13 cellular contexts compared by ENCODE assay signal in the genomic region with DNA sequence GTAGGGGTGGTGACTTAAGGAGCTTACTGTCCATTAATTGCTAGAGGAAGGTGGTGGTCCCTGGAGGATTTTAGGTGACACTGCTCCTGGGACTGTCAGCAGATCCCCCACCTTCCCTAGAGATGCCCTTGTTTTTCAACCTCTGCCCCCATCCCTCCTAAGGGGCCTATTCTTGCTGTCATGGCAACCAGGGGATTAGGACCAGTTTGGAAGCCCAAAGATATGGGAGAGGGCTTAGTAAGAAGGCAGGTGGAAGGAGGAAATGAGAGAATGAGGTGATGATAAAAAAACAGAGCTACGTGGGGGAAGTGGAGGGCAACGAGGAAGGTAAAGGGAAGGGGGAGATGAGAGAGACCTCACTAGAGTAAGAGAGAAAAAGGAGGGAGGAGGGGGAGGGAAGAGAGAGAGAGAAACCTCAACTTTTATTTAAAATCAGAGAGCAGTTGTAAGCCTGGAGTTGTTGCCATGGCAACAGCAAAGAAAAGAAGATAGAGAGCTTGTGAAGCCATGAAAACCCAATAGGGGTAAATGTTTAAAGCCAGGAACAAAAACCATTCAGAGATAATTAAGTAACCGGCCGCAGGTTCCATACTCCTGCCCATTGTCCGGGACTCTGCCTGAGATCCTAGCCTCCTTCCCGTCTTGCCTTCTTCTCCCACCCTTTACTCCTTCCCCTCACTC. TPM values are rescaled to one million over a fixed set of nuclear protein-coding genes. Genes with fewer than 3 reads are reported as not detected.
DNase-seq lines count a peak whose midpoint lies in the region; ATAC-seq and TF ChIP-seq lines count a peak whose summit lies in the region.
"Had no signal": no experiment of that assay in that cellular context is flagged by ENCODE, and none has a peak within 500 bp of the region (broad histone marks: within the 10 kb centered on the region; RNA-seq: fewer than 3 reads in every experiment).

No MANE protein-coding gene starts in this region.

- H3K4me1 ChIP-seq in mesodermal cell (ENCODE audit: control insufficient read depth, insufficient read depth, low read length, poor library complexity, severe bottlenecking) = peaks cover 89% of the 10 kb centered on the region
- H3K4me1 ChIP-seq in upper lobe of left lung = peaks cover 39 to 54% (median 49%) of the 10 kb centered on the region in 4 donors
- H3K4me1 ChIP-seq in thyroid gland = peaks cover 33 to 49% of the 10 kb centered on the region in 2 donors

- H3K27me3 ChIP-seq in upper lobe of left lung (no peaks in the 10 kb centered on the region), thyroid gland (no peaks in the 10 kb centered on the region)

- peak overlapping the region; percentile 23 for H3K27ac ChIP-seq in mesodermal cell (ENCODE audit: low read depth, low read length, severe bottlenecking)
- peak overlapping the region in 3 of 4 donors; percentile 28 to 90 (median 86) for H3K27ac ChIP-seq in upper lobe of left lung
- H3K27ac ChIP-seq in thyroid gland = no peak overlapping the region

- H3K4me1 Mint-ChIP-seq in chondrocyte (ENCODE audit: low read depth) = peaks cover 99% of the 10 kb centered on the region
- H3K4me1 Mint-ChIP-seq: activated CD4-positive, alpha-beta memory T cell treated with anti-CD3 and anti-CD28 coated beads, Interleukin-2, amount 10 ng/mL, durations not matched to agents 7 days and 5 days had no signal

- TF ChIP-seq POLR2A in upper lobe of left lung (IDR thresholded peaks at IDR 0.05) (no peak), thyroid gland (IDR thresholded peaks at IDR 0.05) (no peak)

- WGBS in mesodermal cell (ENCODE audit: insufficient coverage in 2 of 2), 2 experiments = 57 to 60% methylated on average over 5 to 6 of the region's 6 CpGs
- WGBS in upper lobe of left lung, 2 donors = 75 to 77% methylated on average over 6 of the region's 6 CpGs
- WGBS in thyroid gland, 2 donors = 73 to 84% methylated on average over 6 of the region's 6 CpGs

- H3K4me3 Mint-ChIP-seq in chondrocyte (ENCODE audit: unreplicated experiment) = no peak overlapping the region
- H3K4me3 Mint-ChIP-seq: activated CD4-positive, alpha-beta memory T cell treated with anti-CD3 and anti-CD28 coated beads, Interleukin-2, amount 10 ng/mL, durations not matched to agents 7 days and 5 days had no signal

- ATAC-seq in upper lobe of left lung (ENCODE audit: low FRiP score in 2 of 2) (no peak), GM18502 (IDR thresholded peaks at IDR 0.05; ENCODE audit: poor library complexity, unreplicated experiment) (no peak)
- ATAC-seq: activated naive CD4-positive, alpha-beta T cell treated with anti-CD3 and anti-CD28 coated beads, Interleukin-2, amount 50 U/mL, for 72 hours had no signal

- no peak overlapping the region for H3K4me3 ChIP-seq in mesodermal cell (ENCODE audit: extremely low read depth, insufficient read depth, low read length, poor library complexity, severe bottlenecking)
- H3K4me3 ChIP-seq in upper lobe of left lung = no peak overlapping the region
- no peak overlapping the region for H3K4me3 ChIP-seq in thyroid gland (replicated peaks in 1 of 3)

- TF ChIP-seq EP300 in upper lobe of left lung (IDR thresholded peaks at IDR 0.05) = no peak

- H3K9me3 ChIP-seq in mesodermal cell (ENCODE audit: control insufficient read depth, low read length) (no peaks in the 10 kb centered on the region), upper lobe of left lung (no peaks in the 10 kb centered on the region), thyroid gland (no peaks in the 10 kb centered on the region)

- DNase-seq in NCI-H524 (lab: John Stamatoyannopoulos, UW) (peak; percentile 43 to 52), NCI-H524 treated with DMSO at 0.1 percent for 48 hours (lab: John Stamatoyannopoulos, UW) (no peak), chondrocyte (ENCODE audit: low spot score) (no peak), upper lobe of left lung (no peak), thyroid gland (no peak)
- DNase-seq in stimulated activated CD4-positive, alpha-beta T cell treated with anti-CD3 and anti-CD28 coated beads, Interleukin-2, amount 100 ng/mL, for 48 hours = no peak
- DNase-seq: ACHN; activated CD4-positive, alpha-beta memory T cell treated with anti-CD3 and anti-CD28 coated beads, Interleukin-2, amount 10 ng/mL, durations not matched to agents 7 days and 5 days; effector CD4-positive, alpha-beta T cell; NCI-H526 had no signal

- no peak for TF ChIP-seq CTCF in chondrocyte (IDR thresholded peaks at IDR 0.05)
- TF ChIP-seq CTCF in upper lobe of left lung (IDR thresholded peaks at IDR 0.05) = no peak
- TF ChIP-seq CTCF in thyroid gland (IDR thresholded peaks at IDR 0.05) = no peak

- no peaks in the 10 kb centered on the region for H3K27me3 Mint-ChIP-seq in chondrocyte (ENCODE audit: low read depth)

- H3K9me3 Mint-ChIP-seq in chondrocyte (ENCODE audit: low read depth) = no peaks in the 10 kb centered on the region
- H3K9me3 Mint-ChIP-seq: activated CD4-positive, alpha-beta memory T cell treated with anti-CD3 and anti-CD28 coated beads, Interleukin-2, amount 10 ng/mL, durations not matched to agents 7 days and 5 days; activated naive CD4-positive, alpha-beta T cell treated with anti-CD3 and anti-CD28 coated beads, Interleukin-2, amount 50 U/mL, for 72 hours had no signal

- intact Hi-C loops in thyroid gland (cut with DNase I) = no loop called here

- peaks cover 3% of the 10 kb centered on the region for H3K36me3 Mint-ChIP-seq in chondrocyte (ENCODE audit: low read depth)
- H3K36me3 Mint-ChIP-seq: activated naive CD4-positive, alpha-beta T cell treated with anti-CD3 and anti-CD28 coated beads, Interleukin-2, amount 50 U/mL, for 72 hours had no signal

- peak overlapping the region; percentile 98 for H3K27ac Mint-ChIP-seq in chondrocyte (ENCODE audit: unreplicated experiment)
- H3K27ac Mint-ChIP-seq: activated CD4-positive, alpha-beta memory T cell treated with anti-CD3 and anti-CD28 coated beads, Interleukin-2, amount 10 ng/mL, durations not matched to agents 7 days and 5 days; activated naive CD4-positive, alpha-beta T cell treated with anti-CD3 and anti-CD28 coated beads, Interleukin-2, amount 50 U/mL, for 72 hours had no signal

- H3K36me3 ChIP-seq in mesodermal cell (ENCODE audit: control insufficient read depth, insufficient read depth, low read length) (peaks cover 3% of the 10 kb centered on the region), upper lobe of left lung (no peaks in the 10 kb centered on the region), thyroid gland (no peaks in the 10 kb centered on the region)

RNA-seq across cellular contexts. Expression of a gene that starts 20.5 kb away (rescaled TPM):
- total RNA-seq in chondrocyte (159 to 166 TPM (median 165 TPM) in 3 replicates), upper lobe of left lung (10 to 100 TPM; 16.9 to 40.6 (median 25.8) TPM), thyroid gland (10 to 100 TPM; 22.7 to 27.5 (median 24.1) TPM)
- polyA plus RNA-seq in mesodermal cell (2013, experiment 1 of 2) = 72.5 TPM
- 57.5 TPM for polyA plus RNA-seq in mesodermal cell (2013, experiment 2 of 2)
- total RNA-seq: activated CD4-positive, alpha-beta memory T cell treated with anti-CD3 and anti-CD28 coated beads, Interleukin-2, amount 10 ng/mL, durations not matched to agents 7 days and 5 days had no signal

Comparison
In these comparisons a context has a peak if more than half of its experiments do, and no peak if none do; other contexts are left out.
1. DNase-seq: peak in NCI-H524 (2 of 2); none in NCI-H524 treated with DMSO at 0.1 percent for 48 hours (single experiment), chondrocyte (single experiment), upper lobe of left lung (0 of 2), stimulated activated CD4-positive, alpha-beta T cell treated with anti-CD3 and anti-CD28 coated beads, Interleukin-2, amount 100 ng/mL, for 48 hours (0 of 2) and thyroid gland (0 of 2).
2. H3K27ac ChIP-seq: peak in mesodermal cell (single experiment) and upper lobe of left lung (3 of 4); none in thyroid gland (0 of 3).